Comparison of ENCODE assay signal across 8 cellular contexts in genomic region chr12:53065975-53066593, GRCh38. TPM values are rescaled to one million over a fixed set of nuclear protein-coding genes. Genes with fewer than 3 reads are reported as not detected.
A peak's percentile ranks its signal among the peaks of the same experiment; 100 is the strongest.
DNase-seq lines count a peak whose midpoint lies in the region; ATAC-seq and TF ChIP-seq lines count a peak whose summit lies in the region.

No MANE protein-coding gene starts in this region.

- H3K27me3 ChIP-seq in NT2/D1 (ENCODE audit: insufficient read depth, insufficient read length), result no peaks in the 10 kb centered on the region

- H3K9ac ChIP-seq in NT2/D1 (ENCODE audit: insufficient read length, low read depth), result peak overlapping the region; percentile 39

- DNase-seq in AG20443 (ENCODE audit: low spot score), result peak; percentile 92
- DNase-seq in HCEC 1CT, result peak; percentile 79
- DNase-seq in NT2/D1 (ENCODE audit: low read depth, low spot score), result no peak
- DNase-seq in activated T-cell treated with anti-CD3 and anti-CD28 coated beads for 1 hour (ENCODE audit: low read depth), result peak; percentile 60
- no peak for DNase-seq in epithelial cell of proximal tubule (ENCODE audit: low read depth)
- peak; percentile 81 for DNase-seq in myocyte (ENCODE audit: low read depth)
- DNase-seq in stimulated activated naive CD4-positive, alpha-beta T cell (lab: John Stamatoyannopoulos, UW), result peak in 5 of 6 experiments; percentile 47 to 68 (median 52)

- TF ChIP-seq CTCF in epithelial cell of proximal tubule (conservative IDR thresholded peaks at IDR 0.05; ENCODE audit: low read depth, low read length), result peak; percentile 85

- peaks cover 32% of the 10 kb centered on the region for H3K4me1 ChIP-seq in NT2/D1 (ENCODE audit: insufficient read depth, insufficient read length)

- H3K36me3 ChIP-seq in NT2/D1 (ENCODE audit: insufficient read depth, insufficient read length, low read length), result peaks cover 29% of the 10 kb centered on the region

- ATAC-seq in HG03196 (IDR thresholded peaks at IDR 0.05; ENCODE audit: unreplicated experiment), result no peak

- no peaks in the 10 kb centered on the region for H3K9me3 ChIP-seq in NT2/D1 (ENCODE audit: insufficient read depth, low read length)

- H3K4me3 ChIP-seq in NT2/D1 (ENCODE audit: insufficient read length, low read depth) (no peak overlapping the region), epithelial cell of proximal tubule (ENCODE audit: low read depth, low read length) (no peak overlapping the region)

RNA-seq across cellular contexts. Expression of gene SPRYD3, which starts 13.1 kb away (rescaled TPM):
- total RNA-seq in epithelial cell of proximal tubule (24.5 and 26.1 TPM in 2 replicates), myocyte (25.7 and 35.7 TPM in 2 replicates)
- 60.9 TPM for polyA plus RNA-seq in myocyte (2012)

RNA-seq across cellular contexts. Expression of gene TNS2, which starts 16.2 kb away (rescaled TPM):
- total RNA-seq in epithelial cell of proximal tubule (6.7 and 10.8 TPM in 2 replicates), myocyte (43.8 and 59.8 TPM in 2 replicates)
- polyA plus RNA-seq in myocyte (2012), result 43.4 TPM

RNA-seq across cellular contexts. Expression of gene IGFBP6, which starts 31.4 kb away (rescaled TPM):
- 71.6 and 102 TPM in 2 replicates for total RNA-seq in epithelial cell of proximal tubule
- total RNA-seq in myocyte, result 42.5 and 49.8 TPM in 2 replicates
- 17.4 TPM for polyA plus RNA-seq in myocyte (2012)

RNA-seq across cellular contexts. Expression of gene SOAT2, which starts 37.2 kb away (rescaled TPM):
- total RNA-seq in epithelial cell of proximal tubule (not detected in 2 replicates), myocyte (not detected in 2 replicates)
- not detected for polyA plus RNA-seq in myocyte (2012)

RNA-seq across cellular contexts. Expression of gene EIF4B, which starts 59.8 kb away (rescaled TPM):
- 371 and 447 TPM in 2 replicates for total RNA-seq in epithelial cell of proximal tubule
- 494 and 561 TPM in 2 replicates for total RNA-seq in myocyte
- polyA plus RNA-seq in myocyte (2012), result 183 TPM

Comparison
In these comparisons a context has a peak if more than half of its experiments do, and no peak if none do; other contexts are left out.
1. DNase-seq: peak in AG20443 (single experiment), HCEC 1CT (single experiment), activated T-cell treated with anti-CD3 and anti-CD28 coated beads for 1 hour (single experiment), myocyte (single experiment) and stimulated activated naive CD4-positive, alpha-beta T cell (5 of 6); none in NT2/D1 (single experiment) and epithelial cell of proximal tubule (single experiment).